Comparison of ENCODE assay signal across 25 cellular contexts in genomic region chr11:36127550-36127949, GRCh38.
DNase-seq lines count a peak whose midpoint lies in the region; ATAC-seq, FAIRE-seq and TF ChIP-seq lines count a peak whose summit lies in the region.
"Had no signal": no experiment of that assay in that cellular context is flagged by ENCODE, and none has a peak within 500 bp of the region (broad histone marks: within the 10 kb centered on the region; RNA-seq: fewer than 3 reads in every experiment).

No MANE protein-coding gene starts in this region.

- H4K20me1 ChIP-seq in astrocyte (ENCODE audit: insufficient read depth, low read length) (peaks cover 3% of the 10 kb centered on the region), endothelial cell of umbilical vein (replicated peaks; ENCODE audit: control insufficient read depth, extremely low read depth, insufficient read depth, low read length) (no peaks in the 10 kb centered on the region)

- H3K27me3 Mint-ChIP-seq in astrocyte (ENCODE audit: low read depth, unreplicated experiment), result no peaks in the 10 kb centered on the region

- dilution Hi-C loops in endothelial cell of umbilical vein (cut with MboI; ENCODE audit: extremely low pct_ligation_motif_present, low sequenced_read_pairs), result no loop called here

- POLR2A ChIA-PET in A549 (lab: Yijun Ruan, JAX) (no interaction called here), HEK293 (lab: Yijun Ruan, JAX) (no interaction called here), endothelial cell of umbilical vein (lab: Charles Lee) (no interaction called here)

- H3K27ac Mint-ChIP-seq in astrocyte (ENCODE audit: unreplicated experiment), result no peak overlapping the region
- H3K27ac Mint-ChIP-seq: CD4-positive, CD25-positive, alpha-beta regulatory T cell; CD8-positive, alpha-beta T cell had no signal

- H3K9me3 Mint-ChIP-seq in astrocyte (ENCODE audit: unreplicated experiment), result peaks cover 6% of the 10 kb centered on the region
- H3K9me3 Mint-ChIP-seq: CD4-positive, CD25-positive, alpha-beta regulatory T cell; CD8-positive, alpha-beta T cell had no signal

- H3K27me3 ChIP-seq in astrocyte (ENCODE audit: insufficient read depth, low read length), result no peaks in the 10 kb centered on the region
- H3K27me3 ChIP-seq in endothelial cell of umbilical vein (ENCODE audit: control insufficient read depth in 2 of 2, insufficient read depth in 2 of 2, low read length in 2 of 2), result no peaks in the 10 kb centered on the region
- H3K27me3 ChIP-seq: BE2C had no signal

- H3K4me3 ChIP-seq in A549 (no peak overlapping the region), HEK293 (ENCODE audit: low read depth, low read length) (no peak overlapping the region), astrocyte (ENCODE audit: insufficient read depth, low read depth, low read length) (no peak overlapping the region), endothelial cell of umbilical vein (replicated peaks in 1 of 3; ENCODE audit: insufficient read depth in 1 of 3, low read depth in 1 of 3, low read length in 3 of 3) (no peak overlapping the region)

- H3K9ac ChIP-seq in astrocyte (ENCODE audit: low read length) (no peak overlapping the region), endothelial cell of umbilical vein (replicated peaks; ENCODE audit: extremely low read depth, insufficient read depth, low read length) (no peak overlapping the region)

- H3K27ac ChIP-seq in A549 (no peak overlapping the region), HEK293 (ENCODE audit: extremely low read depth, low read depth, low read length) (no peak overlapping the region), astrocyte (ENCODE audit: low read depth, low read length) (no peak overlapping the region), endothelial cell of umbilical vein (ENCODE audit: insufficient read depth, low read depth, low read length) (no peak overlapping the region)
- H3K27ac ChIP-seq: 22Rv1, C4-2B had no signal

- no peak for DNase-seq in A549 (ENCODE audit: low read depth in 1 of 2, low spot score in 1 of 2)
- DNase-seq in astrocyte (ENCODE audit: low read depth), result no peak
- no peak for DNase-seq in endothelial cell of umbilical vein (ENCODE audit: low read depth, low spot score)
- no peak for DNase-seq in effector CD8-positive, alpha-beta T cell (lab: John Stamatoyannopoulos, UW)
- DNase-seq in T1000 (lab: John Stamatoyannopoulos, UW), result no peak
- no peak for DNase-seq in NCI-H510A treated with DMSO at 0.1 percent for 48 hours (lab: John Stamatoyannopoulos, UW)
- DNase-seq: ACHN; AML-193; BE2C; Caco-2; CD4-positive, CD25-positive, alpha-beta regulatory T cell; CD8-positive, alpha-beta T cell; DMS153; DND-41; GDM1; GOT3; H7; HCEC 1CT had no signal

- H3K4me1 ChIP-seq in A549 (0 out of 3 replicates have a peak, but pooled peaks cover under 1% of the 10 kb centered on the region), HEK293 (ENCODE audit: control insufficient read depth, insufficient read depth, low read length) (no peaks in the 10 kb centered on the region), astrocyte (ENCODE audit: insufficient read depth, low read length) (peaks cover 6% of the 10 kb centered on the region), endothelial cell of umbilical vein (ENCODE audit: control insufficient read depth, extremely low read depth, insufficient read depth, low read length) (peaks cover 16% of the 10 kb centered on the region)
- H3K4me1 ChIP-seq: BE2C, Caco-2 had no signal

- no peak for TF ChIP-seq POLR2A in A549 (IDR thresholded peaks at IDR 0.05; ENCODE audit: low read length)
- TF ChIP-seq POLR2A in endothelial cell of umbilical vein (IDR thresholded peaks at IDR 0.05; ENCODE audit: low read depth, low read length), result no peak

- H3K79me2 ChIP-seq in astrocyte (ENCODE audit: insufficient read depth, low read length) (no peaks in the 10 kb centered on the region), endothelial cell of umbilical vein (ENCODE audit: control insufficient read depth, insufficient read depth, low read length) (no peaks in the 10 kb centered on the region)

- intact Hi-C loops in endothelial cell of umbilical vein (cut with micrococcal nuclease), result no loop called here

- H3K36me3 ChIP-seq in HEK293 (ENCODE audit: control insufficient read depth in 2 of 2, insufficient read depth in 1 of 2, low read length in 2 of 2), result no peaks in the 10 kb centered on the region
- H3K36me3 ChIP-seq in astrocyte (ENCODE audit: insufficient read depth, low read length), result no peaks in the 10 kb centered on the region
- H3K36me3 ChIP-seq in endothelial cell of umbilical vein (ENCODE audit: control insufficient read depth in 2 of 2, extremely low read depth in 1 of 2, insufficient read depth in 2 of 2, low read length in 2 of 2), result no peaks in the 10 kb centered on the region
- H3K36me3 ChIP-seq: BE2C had no signal

- no peak for TF ChIP-seq EP300 in A549 (IDR thresholded peaks at IDR 0.05)

- FAIRE-seq in A549 (lab: Jason Lieb, UNC), result no peak
- FAIRE-seq in astrocyte (lab: Jason Lieb, UNC), result peak; percentile 20
- peak; percentile 60 for FAIRE-seq in endothelial cell of umbilical vein (lab: Jason Lieb, UNC)
- FAIRE-seq: A204.1, GM12891, GM18507 had no signal

- ATAC-seq in A549 (no peak), HG02571 (IDR thresholded peaks at IDR 0.05; ENCODE audit: unreplicated experiment) (no peak)
- ATAC-seq: CD8-positive, alpha-beta T cell had no signal

- no peaks in the 10 kb centered on the region for H3K9me3 ChIP-seq in A549
- no peaks in the 10 kb centered on the region for H3K9me3 ChIP-seq in HEK293 (ENCODE audit: control insufficient read depth, insufficient read depth, low read depth, low read length)
- no peaks in the 10 kb centered on the region for H3K9me3 ChIP-seq in astrocyte (ENCODE audit: insufficient read depth, low read depth, low read length)
- H3K9me3 ChIP-seq in endothelial cell of umbilical vein (replicated peaks; ENCODE audit: control insufficient read depth, insufficient read depth, low read length), result no peaks in the 10 kb centered on the region
- H3K9me3 ChIP-seq: BE2C, Caco-2 had no signal

- CTCF ChIA-PET in A549 (lab: Yijun Ruan, JAX) (interaction anchor here (1.0 to 6.3 kb wide), 6 partner anchors 9 to 512 kb away, joined by 3 to 73 read pairs (median 4); no protein-coding TSS in a partner anchor), HEK293 (lab: Yijun Ruan, JAX) (interaction anchor here (0.7 to 2.5 kb wide), 4 partner anchors 23 to 1201 kb away, joined by 3 to 6 read pairs (median 4); no protein-coding TSS in a partner anchor), endothelial cell of umbilical vein (lab: Charles Lee) (interaction anchor here (1.1 to 1.6 kb wide), 2 partner anchors 10 to 306 kb away, joined by 3 to 10 read pairs; no protein-coding TSS in a partner anchor)

- peaks cover 11% of the 10 kb centered on the region for H3K4me1 Mint-ChIP-seq in astrocyte (ENCODE audit: low read depth, unreplicated experiment)
- H3K4me1 Mint-ChIP-seq: CD4-positive, CD25-positive, alpha-beta regulatory T cell had no signal

- no peak overlapping the region for H3K4me3 Mint-ChIP-seq in astrocyte (ENCODE audit: unreplicated experiment)
- H3K4me3 Mint-ChIP-seq: CD4-positive, CD25-positive, alpha-beta regulatory T cell; CD8-positive, alpha-beta T cell had no signal

- no TSS peak for BruUV-seq in endothelial cell of umbilical vein (replicated peaks; lab: Mats Ljungman, UMichigan)

- H3K36me3 Mint-ChIP-seq in astrocyte (ENCODE audit: low read depth, unreplicated experiment), result peaks cover 4% of the 10 kb centered on the region
- H3K36me3 Mint-ChIP-seq: CD4-positive, CD25-positive, alpha-beta regulatory T cell; CD8-positive, alpha-beta T cell had no signal

- TF ChIP-seq CTCF in A549 (IDR thresholded peaks at IDR 0.05) (no peak), HEK293 (tag by site-specific recombination; IDR thresholded peaks at IDR 0.05) (no peak), astrocyte (IDR thresholded peaks at IDR 0.05; ENCODE audit: insufficient read depth, low read depth, low read length) (no peak), endothelial cell of umbilical vein (IDR thresholded peaks at IDR 0.05; ENCODE audit: extremely low read depth in 1 of 2, insufficient read depth in 1 of 2, low read depth in 1 of 2, low read length in 2 of 2) (no peak)

- H3K4me2 ChIP-seq in A549 (no peak overlapping the region), astrocyte (ENCODE audit: low read length) (no peak overlapping the region), endothelial cell of umbilical vein (ENCODE audit: insufficient read depth, low read length) (no peak overlapping the region)

- TF ChIP-seq RAD21 in A549 (conservative IDR thresholded peaks at IDR 0.05 in 1 of 2, IDR thresholded peaks at IDR 0.05 in 1 of 2), result no peak

- no peaks in the 10 kb centered on the region for H3K9me1 ChIP-seq in endothelial cell of umbilical vein (replicated peaks; ENCODE audit: control insufficient read depth, extremely low read depth, insufficient read depth, low read length)

- H2AFZ ChIP-seq in astrocyte (ENCODE audit: low read depth, low read length) (no peak overlapping the region), endothelial cell of umbilical vein (ENCODE audit: low read depth, low read length) (no peak overlapping the region)

TF ChIP-seq in A549, 52 proteins besides CTCF, POLR2A, EP300 and RAD21:
- no peak for TF ChIP-seq NR3C1 (IDR thresholded peaks at IDR 0.05)
- TF ChIP-seq ZFP36 (IDR thresholded peaks at IDR 0.05; ENCODE audit: borderline replicate concordance, partially characterized antibody), result peak; percentile 49

TF ChIP-seq in HEK293, 187 proteins besides CTCF, POLR2A, EP300 and RAD21 (continues in another document):
- TF ChIP-seq ZNF768 (tag by site-specific recombination; IDR thresholded peaks at IDR 0.05) (peak; percentile 46; the same call in 1 of the 2 replicates), ZNF121 (tag by site-specific recombination; IDR thresholded peaks at IDR 0.05) (no peak), HOXA7 (CRISPR knock-in tag; IDR thresholded peaks at IDR 0.05; ENCODE audit: borderline replicate concordance) (no peak)

TF ChIP-seq in endothelial cell of umbilical vein, 7 proteins besides CTCF, POLR2A, EP300 and RAD21:
- TF ChIP-seq POLR2AphosphoS5 (IDR thresholded peaks at IDR 0.05; ENCODE audit: insufficient read depth, low read depth, low read length) (no peak), EZH2 (IDR thresholded peaks at IDR 0.05; ENCODE audit: borderline replicate concordance, low read depth, low read length, severe bottlenecking) (no peak), GATA2 (IDR thresholded peaks at IDR 0.05; ENCODE audit: insufficient read depth, insufficient read length, low read depth, low read length) (no peak), FOS (IDR thresholded peaks at IDR 0.05; ENCODE audit: borderline replicate concordance, insufficient read depth, low read length) (no peak), MAX (IDR thresholded peaks at IDR 0.05; ENCODE audit: insufficient read depth, insufficient read length) (no peak), MYC (IDR thresholded peaks at IDR 0.05; ENCODE audit: low read depth, low read length) (no peak), JUN (IDR thresholded peaks at IDR 0.05; ENCODE audit: borderline replicate concordance, insufficient read depth, insufficient read length, low read depth) (no peak)
